Comparison of ENCODE assay signal across 18 cellular contexts in the genomic region with DNA sequence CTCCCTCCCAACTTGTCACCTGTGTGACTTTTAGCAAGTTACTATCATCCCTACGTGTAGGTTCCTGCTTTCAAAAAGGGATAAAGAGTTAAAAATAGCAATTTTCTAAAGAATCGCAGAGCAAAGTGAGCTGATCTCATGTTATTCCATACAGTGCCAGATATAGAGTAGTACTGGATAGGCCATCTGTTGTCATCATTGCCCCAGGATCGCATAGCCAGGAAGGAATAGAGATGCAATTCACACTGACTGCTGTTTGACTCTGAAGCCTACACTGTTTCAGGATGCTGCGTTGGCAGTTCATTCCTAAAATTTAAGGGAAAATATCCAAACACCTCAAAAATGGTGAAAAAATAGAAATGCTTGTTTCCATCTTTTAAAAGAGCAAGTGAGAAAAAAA.
DNase-seq lines count a peak whose midpoint lies in the region; ATAC-seq and TF ChIP-seq lines count a peak whose summit lies in the region.
"Had no signal": no experiment of that assay in that cellular context is flagged by ENCODE, and none has a peak within 500 bp of the region (broad histone marks: within the 10 kb centered on the region; RNA-seq: fewer than 3 reads in every experiment).

No MANE protein-coding gene starts in this region.

- H3K36me3 Mint-ChIP-seq in neural progenitor cell (no peaks in the 10 kb centered on the region), glutamatergic neuron (ENCODE audit: unreplicated experiment) (no peaks in the 10 kb centered on the region)
- no peaks in the 10 kb centered on the region for H3K36me3 Mint-ChIP-seq in activated naive CD4-positive, alpha-beta T cell treated with anti-CD3 and anti-CD28 coated beads, Interleukin-2, amount 50 U/mL, for 72 hours

- no peak for ATAC-seq in activated naive CD4-positive, alpha-beta T cell treated with anti-CD3 and anti-CD28 coated beads, Interleukin-2, amount 50 U/mL, for 72 hours
- ATAC-seq: GM12878, GM23338, HCT116 had no signal

- no peak overlapping the region for H3K4me2 ChIP-seq in neural progenitor cell
- H3K4me2 ChIP-seq in OCI-LY7 (ENCODE audit: low read length) = no peak overlapping the region
- H3K4me2 ChIP-seq: GM23338 had no signal

- no peak overlapping the region for H3K27ac Mint-ChIP-seq in neural progenitor cell
- H3K27ac Mint-ChIP-seq in glutamatergic neuron (ENCODE audit: unreplicated experiment) = no peak overlapping the region
- H3K27ac Mint-ChIP-seq in activated naive CD4-positive, alpha-beta T cell treated with anti-CD3 and anti-CD28 coated beads, Interleukin-2, amount 50 U/mL, for 72 hours = no peak overlapping the region
- H3K27ac Mint-ChIP-seq: CD4-positive, alpha-beta T cell; GM23338; HFFc6 had no signal

- CTCF ChIA-PET in OCI-LY7 (lab: Charles Lee; ENCODE audit: unreplicated experiment) = no interaction called here

- H3K4me3 ChIP-seq in neural progenitor cell (no peak overlapping the region), OCI-LY7 (ENCODE audit: low read depth, low read length, poor library complexity, severe bottlenecking) (no peak overlapping the region)
- H3K4me3 ChIP-seq: GM12878, GM23338 had no signal

- no peaks in the 10 kb centered on the region for H3K9me2 ChIP-seq in OCI-LY7 (ENCODE audit: insufficient read depth, low read length)

- H4K20me1 ChIP-seq in neural progenitor cell (ENCODE audit: low read depth) = no peaks in the 10 kb centered on the region
- no peaks in the 10 kb centered on the region for H4K20me1 ChIP-seq in OCI-LY7 (ENCODE audit: insufficient read depth, low read length)

- H3K27ac ChIP-seq in neural progenitor cell = peak overlapping the region; percentile 2
- no peak overlapping the region for H3K27ac ChIP-seq in OCI-LY7 (ENCODE audit: low read depth, low read length, poor library complexity, severe bottlenecking)
- H3K27ac ChIP-seq: HL-60 had no signal

- H3K9me3 ChIP-seq in neural progenitor cell (ENCODE audit: low read depth) (no peaks in the 10 kb centered on the region), OCI-LY7 (ENCODE audit: low read length) (no peaks in the 10 kb centered on the region)
- H3K9me3 ChIP-seq: BE2C, Caco-2 had no signal

- no peak for TF ChIP-seq CTCF in neural progenitor cell (IDR thresholded peaks at IDR 0.05)
- no peak for TF ChIP-seq CTCF in glutamatergic neuron (IDR thresholded peaks at IDR 0.05; ENCODE audit: partially characterized antibody, unreplicated experiment)
- TF ChIP-seq CTCF in OCI-LY7 (conservative IDR thresholded peaks at IDR 0.05; ENCODE audit: low read length) = no peak

- H2AFZ ChIP-seq in neural progenitor cell (replicated peaks) = no peak overlapping the region
- no peak overlapping the region for H2AFZ ChIP-seq in OCI-LY7 (ENCODE audit: low read length)
- H2AFZ ChIP-seq: GM23338 had no signal

- H3K27me3 ChIP-seq in neural progenitor cell = no peaks in the 10 kb centered on the region
- H3K27me3 ChIP-seq: BE2C had no signal

- H3K79me2 ChIP-seq in neural progenitor cell (ENCODE audit: low read depth) (no peaks in the 10 kb centered on the region), OCI-LY7 (ENCODE audit: insufficient read depth, low read depth, low read length) (no peaks in the 10 kb centered on the region)

- H3K4me3 Mint-ChIP-seq in neural progenitor cell (no peak overlapping the region), glutamatergic neuron (ENCODE audit: unreplicated experiment) (no peak overlapping the region)
- H3K4me3 Mint-ChIP-seq: CD4-positive, alpha-beta T cell; GM23338; HFFc6 had no signal

- in situ Hi-C loops in G401 (cut with HindIII; ENCODE audit: low sequenced_read_pairs) = no loop called here

- POLR2A ChIA-PET in OCI-LY7 (lab: Charles Lee) = no interaction called here

- no peak overlapping the region for H3K9ac ChIP-seq in neural progenitor cell

- intact Hi-C loops in OCI-LY7 (cut with micrococcal nuclease; ENCODE audit: unreplicated experiment) = no loop called here

- H3K9me3 Mint-ChIP-seq in neural progenitor cell = peaks cover 4% of the 10 kb centered on the region
- H3K9me3 Mint-ChIP-seq in glutamatergic neuron (ENCODE audit: unreplicated experiment) = peaks cover 6% of the 10 kb centered on the region
- no peaks in the 10 kb centered on the region for H3K9me3 Mint-ChIP-seq in activated naive CD4-positive, alpha-beta T cell treated with anti-CD3 and anti-CD28 coated beads, Interleukin-2, amount 50 U/mL, for 72 hours
- H3K9me3 Mint-ChIP-seq: CD4-positive, alpha-beta T cell; GM23338 had no signal

- H3K36me3 ChIP-seq in neural progenitor cell (no peaks in the 10 kb centered on the region), OCI-LY7 (ENCODE audit: insufficient read depth, low read length) (no peaks in the 10 kb centered on the region)
- H3K36me3 ChIP-seq: BE2C had no signal

- H3F3A ChIP-seq in neural progenitor cell (ENCODE audit: low read depth) = peaks cover 47% of the 10 kb centered on the region

- H3K4me1 ChIP-seq in neural progenitor cell = peaks cover 74% of the 10 kb centered on the region
- H3K4me1 ChIP-seq in OCI-LY7 (ENCODE audit: insufficient read depth, low read length, poor library complexity, severe bottlenecking) = no peaks in the 10 kb centered on the region
- H3K4me1 ChIP-seq: BE2C had no signal

- peaks cover 26% of the 10 kb centered on the region for H3K4me1 Mint-ChIP-seq in neural progenitor cell
- peaks cover 25% of the 10 kb centered on the region for H3K4me1 Mint-ChIP-seq in glutamatergic neuron (ENCODE audit: low read depth, unreplicated experiment)

- DNase-seq in G401 (ENCODE audit: low spot score) (peak; percentile 60), NCI-H1694 (lab: John Stamatoyannopoulos, UW) (peak; percentile 78), cerebellum (ENCODE audit: low spot score) (peak; percentile 42), neural progenitor cell (ENCODE audit: low spot score) (no peak), glutamatergic neuron (no peak), OCI-LY7 (ENCODE audit: low spot score) (no peak)
- no peak for DNase-seq in activated naive CD4-positive, alpha-beta T cell treated with anti-CD3 and anti-CD28 coated beads, Interleukin-2, amount 50 U/mL, for 72 hours (ENCODE audit: low spot score in 2 of 2)
- DNase-seq: ACHN; BE2C; Caco-2; CD4-positive, alpha-beta T cell; DMS79 treated with DMSO at 0.1 percent for 48 hours; H7; HFFc6 had no signal

- BruUV-seq in OCI-LY7 (replicated peaks; lab: Mats Ljungman, UMichigan) = no TSS peak

- H3K27me3 Mint-ChIP-seq in neural progenitor cell (ENCODE audit: insufficient read depth, low read depth) = peaks cover 28% of the 10 kb centered on the region
- H3K27me3 Mint-ChIP-seq in glutamatergic neuron (ENCODE audit: unreplicated experiment) = peaks cover 2% of the 10 kb centered on the region
- H3K27me3 Mint-ChIP-seq: CD4-positive, alpha-beta T cell had no signal

Comparison
In these comparisons a context has a peak if more than half of its experiments do, and no peak if none do; other contexts are left out.
1. DNase-seq: peak in G401 (single experiment), NCI-H1694 (single experiment) and cerebellum (single experiment); none in neural progenitor cell (single experiment), glutamatergic neuron (single experiment), activated naive CD4-positive, alpha-beta T cell treated with anti-CD3 and anti-CD28 coated beads, Interleukin-2, amount 50 U/mL, for 72 hours (0 of 2) and OCI-LY7 (single experiment).